In genomic region chr9:92770005-92770995, GRCh38 we compare ENCODE assay signal across 9 cellular contexts. TPM values are rescaled to one million over a fixed set of nuclear protein-coding genes. Genes with fewer than 3 reads are reported as not detected.
DNase-seq lines count a peak whose midpoint lies in the region; ATAC-seq and TF ChIP-seq lines count a peak whose summit lies in the region.
"Had no signal": no experiment of that assay in that cellular context is flagged by ENCODE, and none has a peak within 500 bp of the region (broad histone marks: within the 10 kb centered on the region; RNA-seq: fewer than 3 reads in every experiment).

No MANE protein-coding gene starts in this region.

- no peak overlapping the region for H3K4me3 Mint-ChIP-seq in effector memory CD8-positive, alpha-beta T cell

- H3K4me3 ChIP-seq in HL-60 (replicated peaks; ENCODE audit: insufficient read depth, low read length) = no peak overlapping the region
- H3K4me3 ChIP-seq in SU-DHL-6 (ENCODE audit: insufficient read depth, low read length, poor library complexity, severe bottlenecking) = no peak overlapping the region
- H3K4me3 ChIP-seq: thyroid gland had no signal

- H4K20me1 ChIP-seq in SU-DHL-6 (ENCODE audit: low read depth, low read length) = no peaks in the 10 kb centered on the region

- H2AFZ ChIP-seq in SU-DHL-6 (ENCODE audit: low read depth, low read length, severe bottlenecking) = peak overlapping the region; percentile 20

- peaks cover 16% of the 10 kb centered on the region for H3K36me3 Mint-ChIP-seq in effector memory CD8-positive, alpha-beta T cell (ENCODE audit: insufficient read depth)

- no peak overlapping the region for H3K27ac Mint-ChIP-seq in effector memory CD8-positive, alpha-beta T cell

- H3F3A ChIP-seq in SU-DHL-6 (ENCODE audit: insufficient read depth) = no peaks in the 10 kb centered on the region

- H3K27ac ChIP-seq in HL-60 (replicated peaks) (peak overlapping the region; percentile 73), SU-DHL-6 (ENCODE audit: low read depth, low read length) (no peak overlapping the region)
- H3K27ac ChIP-seq: thyroid gland had no signal

- DNase-seq in AML-193 (lab: John Stamatoyannopoulos, UW) (peak; percentile 14 to 38), HL-60 (ENCODE audit: low read depth in 1 of 2, low spot score in 1 of 2) (peak; percentile 70 to 84), iPS-NIHi11 (ENCODE audit: low spot score) (peak; percentile 40), dedifferentiated amniotic fluid mesenchymal stem cell (ENCODE audit: extremely low spot score) (no peak), cerebellum (ENCODE audit: low spot score) (no peak)
- DNase-seq in effector memory CD8-positive, alpha-beta T cell = no peak

- H3K9me2 ChIP-seq in SU-DHL-6 (replicated peaks; ENCODE audit: insufficient read depth, low read length) = no peaks in the 10 kb centered on the region

- no peaks in the 10 kb centered on the region for H3K79me2 ChIP-seq in SU-DHL-6 (ENCODE audit: insufficient read depth, low read length)

- no peaks in the 10 kb centered on the region for H3K9me3 Mint-ChIP-seq in effector memory CD8-positive, alpha-beta T cell

- no peak overlapping the region for H3K4me2 ChIP-seq in SU-DHL-6 (ENCODE audit: low read depth, low read length, poor library complexity, severe bottlenecking)

- no peaks in the 10 kb centered on the region for H3K9me3 ChIP-seq in SU-DHL-6 (ENCODE audit: insufficient read depth, low read length)
- H3K9me3 ChIP-seq: thyroid gland had no signal

- TF ChIP-seq CTCF in HL-60 (IDR thresholded peaks at IDR 0.05; ENCODE audit: insufficient read depth, low read length) (no peak), SU-DHL-6 (IDR thresholded peaks at IDR 0.05; ENCODE audit: insufficient read depth, low read length, poor library complexity, severe bottlenecking) (no peak)

- H3K9ac ChIP-seq in SU-DHL-6 (ENCODE audit: low read length) = no peak overlapping the region

- ATAC-seq in effector memory CD8-positive, alpha-beta T cell (replicated peaks) = no peak
- ATAC-seq in GM21737 (IDR thresholded peaks at IDR 0.05; ENCODE audit: unreplicated experiment) = no peak

- H3K36me3 ChIP-seq in SU-DHL-6 (ENCODE audit: low read length) = no peaks in the 10 kb centered on the region
- H3K36me3 ChIP-seq: thyroid gland had no signal

- peaks cover 6 to 8% of the 10 kb centered on the region in 2 donors for H3K27me3 Mint-ChIP-seq in effector memory CD8-positive, alpha-beta T cell

- H3K27me3 ChIP-seq in HL-60 (ENCODE audit: insufficient read depth, poor library complexity, severe bottlenecking) (no peaks in the 10 kb centered on the region), SU-DHL-6 (ENCODE audit: low read length) (no peaks in the 10 kb centered on the region)
- H3K27me3 ChIP-seq: thyroid gland had no signal

- H3K4me1 Mint-ChIP-seq in effector memory CD8-positive, alpha-beta T cell (ENCODE audit: low read depth in 2 of 2) = peaks cover 6 to 15% of the 10 kb centered on the region in 2 donors

RNA-seq across cellular contexts. Expression of gene BICD2, which starts 5.7 kb away (rescaled TPM):
- total RNA-seq in cerebellum = 32.4 TPM

Comparison
In these comparisons a context has a peak if more than half of its experiments do, and no peak if none do; other contexts are left out.
1. DNase-seq: peak in AML-193 (2 of 2), HL-60 (2 of 2) and iPS-NIHi11 (single experiment); none in effector memory CD8-positive, alpha-beta T cell (0 of 3), dedifferentiated amniotic fluid mesenchymal stem cell (single experiment) and cerebellum (single experiment).